In the genomic region with DNA sequence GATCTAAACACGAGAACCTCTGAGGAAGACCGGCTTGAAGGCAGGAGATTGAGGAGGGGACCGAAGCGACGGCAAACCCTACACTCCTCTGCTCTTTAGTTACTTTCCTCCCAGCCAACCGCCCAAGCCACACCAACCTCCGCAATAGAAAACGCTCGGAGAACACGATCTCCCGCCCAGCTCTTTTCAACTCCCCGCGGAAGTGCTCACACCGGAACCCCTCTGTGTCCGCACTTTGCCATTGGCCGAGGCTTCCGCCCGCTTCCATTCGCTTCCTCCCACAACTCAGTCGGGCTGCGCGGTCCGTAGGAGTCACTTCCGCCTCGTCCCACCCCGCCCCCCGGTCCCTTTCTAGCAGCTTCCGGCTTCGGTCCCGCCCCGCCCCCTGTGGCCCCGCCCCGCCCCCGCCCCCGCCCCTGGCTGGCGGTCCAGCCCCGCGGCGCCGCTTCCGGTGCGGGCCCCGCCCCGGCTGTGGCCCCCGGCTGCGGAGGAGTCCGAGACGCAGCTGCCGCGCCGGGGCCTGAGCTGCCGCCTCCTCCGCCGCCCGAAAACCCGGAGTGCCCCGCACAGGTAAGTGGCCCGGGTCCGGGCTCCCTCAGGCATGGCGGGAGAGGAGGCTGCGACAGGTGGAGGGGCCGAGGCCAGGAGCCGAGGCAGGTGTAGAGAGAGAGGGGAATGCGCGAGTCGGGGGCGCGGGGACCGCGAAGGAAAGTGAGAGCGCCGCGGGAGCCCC, we compare ENCODE assay signal across 8 cellular contexts. TPM values are rescaled to one million over a fixed set of nuclear protein-coding genes. Genes with fewer than 3 reads are reported as not detected.
DNase-seq lines count a peak whose midpoint lies in the region; ATAC-seq and TF ChIP-seq lines count a peak whose summit lies in the region.

Gene ARID3B, plus strand, starts transcription at position 460 of the 733 bp plus-strand sequence. CDS start 2,717 bp downstream, outside the sequence.

- peak within 1 kb of the TSS; percentile 77 to 94 (median 85) for H3K9ac ChIP-seq in subcutaneous abdominal adipose tissue (ENCODE audit: low read length in 5 of 5)

- TF ChIP-seq CTCF in gastroesophageal sphincter (IDR thresholded peaks at IDR 0.05) (no peak), neutrophil (IDR thresholded peaks at IDR 0.05) (peak; percentile 21)

- peak; percentile 42 to 68 for TF ChIP-seq POLR2A in gastroesophageal sphincter (IDR thresholded peaks at IDR 0.05)

- H3K9me3 ChIP-seq in gastroesophageal sphincter, result no peaks in the 10 kb centered on the region
- H3K9me3 ChIP-seq in neutrophil, result no peaks in the 10 kb centered on the region
- H3K9me3 ChIP-seq in subcutaneous abdominal adipose tissue (ENCODE audit: control insufficient read depth in 5 of 5, low read length in 5 of 5), result no peaks in the 10 kb centered on the region

- peaks cover 0 to 4% of the 10 kb centered on the region in 2 donors for H3K36me3 ChIP-seq in gastroesophageal sphincter
- H3K36me3 ChIP-seq in neutrophil, result peaks cover 22% of the 10 kb centered on the region
- H3K36me3 ChIP-seq in subcutaneous abdominal adipose tissue (ENCODE audit: control insufficient read depth in 5 of 5, insufficient read depth in 5 of 5, low read length in 5 of 5), result peaks cover 0 to 2% (median 0%) of the 10 kb centered on the region in 5 donors

- H3K27me3 ChIP-seq in gastroesophageal sphincter (no peaks in the 10 kb centered on the region), neutrophil (no peaks in the 10 kb centered on the region), subcutaneous abdominal adipose tissue (ENCODE audit: control insufficient read depth in 5 of 5, insufficient read depth in 4 of 5, low read length in 5 of 5) (no peaks in the 10 kb centered on the region)

- H3K4me3 ChIP-seq in gastroesophageal sphincter, result peak within 1 kb of the TSS; percentile 82 to 93
- peak within 1 kb of the TSS; percentile 81 to 94 for H3K4me3 ChIP-seq in neutrophil (ENCODE audit: low read depth in 1 of 2, low read length in 1 of 2)
- H3K4me3 ChIP-seq in subcutaneous abdominal adipose tissue (ENCODE audit: low read depth in 1 of 5, low read length in 5 of 5), result peak within 1 kb of the TSS; percentile 82 to 97 (median 93)

- ATAC-seq in HG02571 (IDR thresholded peaks at IDR 0.05; ENCODE audit: unreplicated experiment), result peak; percentile 84
- ATAC-seq in gastroesophageal sphincter, result peak; percentile 99

- 1 to 2% methylated on average over 16 to 28 of the region's 73 CpGs for WGBS in gastroesophageal sphincter (ENCODE audit: low coverage in 1 of 2), 2 donors

- peak; percentile 93 for DNase-seq in GM04504 (ENCODE audit: low read depth)
- DNase-seq in NCI-H1048 (lab: John Stamatoyannopoulos, UW), result peak; percentile 89
- DNase-seq in SK-N-DZ (ENCODE audit: low spot score), result peak; percentile 97
- peak; percentile 96 for DNase-seq in activated naive CD4-positive, alpha-beta T cell treated with Interleukin-2 at 50 U/mL for 16 hours

- H3K27ac ChIP-seq in gastroesophageal sphincter, result peak within 1 kb of the TSS; percentile 55 to 89 (median 82)
- H3K27ac ChIP-seq in neutrophil, result peak within 1 kb of the TSS; percentile 93
- peak within 1 kb of the TSS; percentile 71 for H3K27ac ChIP-seq in subcutaneous abdominal adipose tissue (ENCODE audit: low read depth, low read length)

- no peak for TF ChIP-seq EP300 in gastroesophageal sphincter (IDR thresholded peaks at IDR 0.05)

- H3K4me1 ChIP-seq in gastroesophageal sphincter (peaks cover 0 to 49% (median 11%) of the 10 kb centered on the region in 3 donors), neutrophil (ENCODE audit: control insufficient read depth in 1 of 2, insufficient read depth in 1 of 2, low read depth in 1 of 2, low read length in 1 of 2) (peaks cover 43 to 49% of the 10 kb centered on the region in 2 experiments), subcutaneous abdominal adipose tissue (ENCODE audit: control insufficient read depth in 5 of 5, insufficient read depth in 5 of 5, low read length in 5 of 5) (peaks cover 4 to 33% (median 25%) of the 10 kb centered on the region in 5 donors)

RNA-seq across cellular contexts. Expression of gene ARID3B, which starts in this region (rescaled TPM):
- polyA plus RNA-seq in SK-N-DZ (2014; cell fraction: cytosol; rRNA removed), result 23.8 and 25.0 TPM in 2 replicates
- 18.9 and 43.5 TPM in 2 replicates for polyA plus RNA-seq in SK-N-DZ (2014; cell fraction: nucleus; rRNA removed)
- 1 to 10 TPM; 2.9 to 8.4 (median 6.9) TPM for total RNA-seq in gastroesophageal sphincter

Comparison
In these comparisons a context has a peak if more than half of its experiments do, and no peak if none do; other contexts are left out.
1. Peak in every context shown above with its lines: DNase-seq, ATAC-seq, H3K4me3 ChIP-seq and H3K27ac ChIP-seq.